17 cellular contexts compared by ENCODE assay signal in the genomic region with DNA sequence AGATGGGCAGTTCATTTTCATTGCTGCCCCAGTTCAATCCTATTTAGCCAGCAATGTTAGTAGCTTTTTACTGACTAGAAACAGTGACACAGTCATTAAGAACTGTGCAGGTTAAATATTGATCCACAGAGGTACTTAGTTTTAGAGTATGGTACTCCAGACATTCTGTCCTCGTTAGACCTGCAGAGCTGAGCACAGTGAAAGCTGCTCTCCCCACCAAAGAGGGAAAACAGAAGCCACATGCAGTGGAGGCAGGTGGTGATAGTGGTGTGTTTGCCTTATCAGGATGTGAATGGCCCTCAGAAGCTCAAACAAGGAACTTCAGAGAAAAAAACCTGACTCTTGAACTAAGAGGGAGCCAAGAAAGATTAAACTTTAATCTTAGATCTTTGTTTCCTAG.
DNase-seq lines count a peak whose midpoint lies in the region; ATAC-seq and TF ChIP-seq lines count a peak whose summit lies in the region.
"Had no signal": no experiment of that assay in that cellular context is flagged by ENCODE, and none has a peak within 500 bp of the region (broad histone marks: within the 10 kb centered on the region; RNA-seq: fewer than 3 reads in every experiment).

No MANE protein-coding gene starts in this region.

- no peak overlapping the region for H3K9ac ChIP-seq in mesendoderm (ENCODE audit: low read length)

- no peaks in the 10 kb centered on the region for H3K79me1 ChIP-seq in mesendoderm (ENCODE audit: low read length)

- no peak overlapping the region for H2AK5ac ChIP-seq in mesendoderm (ENCODE audit: low read length)

- H3K27me3 ChIP-seq in mesendoderm (ENCODE audit: insufficient read depth, low read length, poor library complexity), result no peaks in the 10 kb centered on the region
- H3K27me3 ChIP-seq: vagina had no signal

- no peak overlapping the region for H3K4me2 ChIP-seq in mesendoderm (ENCODE audit: low read length)

- no peak overlapping the region for H4K8ac ChIP-seq in mesendoderm (ENCODE audit: low read depth, low read length)

- H3K18ac ChIP-seq in mesendoderm (ENCODE audit: low read length), result no peak overlapping the region

- no peak for ATAC-seq in HG02970 (IDR thresholded peaks at IDR 0.05; ENCODE audit: low FRiP score, unreplicated experiment)
- ATAC-seq: left cardiac atrium, T-helper 17 cell had no signal

- no peak overlapping the region for H2BK120ac ChIP-seq in mesendoderm (ENCODE audit: low read depth, low read length)

- H3K56ac ChIP-seq in mesendoderm (ENCODE audit: low read length), result no peak overlapping the region

- no peaks in the 10 kb centered on the region for H3K79me2 ChIP-seq in mesendoderm (ENCODE audit: control insufficient read depth, insufficient read depth, low read length)

- H4K5ac ChIP-seq in mesendoderm (ENCODE audit: low read length), result no peak overlapping the region

- no peaks in the 10 kb centered on the region for H3K4me1 ChIP-seq in mesendoderm (ENCODE audit: control insufficient read depth, low read depth, low read length)
- H3K4me1 ChIP-seq: vagina had no signal

- H2BK15ac ChIP-seq in mesendoderm (replicated peaks; ENCODE audit: low read depth), result no peak overlapping the region

- H3K4ac ChIP-seq in mesendoderm (ENCODE audit: low read depth, low read length), result no peak overlapping the region

- no CpG with 5 or more reads among the region's 1 CpG for WGBS in mesendoderm (ENCODE audit: extremely low coverage, insufficient coverage, low lambda C conversion rate)

- TF ChIP-seq CTCF in 22Rv1 (IDR thresholded peaks at IDR 0.05), result no peak

- no peak overlapping the region for H3K23ac ChIP-seq in mesendoderm (ENCODE audit: low read length)

- no peak overlapping the region for H3K4me3 ChIP-seq in mesendoderm (ENCODE audit: low read length)
- H3K4me3 ChIP-seq: vagina had no signal

- H3K27ac ChIP-seq in 22Rv1, result peak overlapping the region; percentile 39
- no peak overlapping the region for H3K27ac ChIP-seq in mesendoderm (ENCODE audit: low read depth, low read length)
- H3K27ac ChIP-seq: vagina had no signal

- no peaks in the 10 kb centered on the region for H3K36me3 ChIP-seq in mesendoderm (ENCODE audit: control insufficient read depth, insufficient read depth, low read length)
- H3K36me3 ChIP-seq: vagina had no signal

- H2BK5ac ChIP-seq in mesendoderm (ENCODE audit: low read length), result no peak overlapping the region

- peak; percentile 58 for DNase-seq in NCI-H1092 (lab: John Stamatoyannopoulos, UW)
- DNase-seq in OCI-M1 (lab: John Stamatoyannopoulos, UW), result peak; percentile 48
- DNase-seq in mesendoderm, result peak; percentile 20
- DNase-seq in stimulated activated CD4-positive, alpha-beta T cell treated with anti-CD3 and anti-CD28 coated beads, Interleukin-4, amount 100 ng/mL, for 4 hours, result no peak
- DNase-seq in activated effector memory CD4-positive, alpha-beta T cell treated with Interleukin-2 at 50 U/mL for 16 hours, result no peak
- DNase-seq in activated CD4-positive, alpha-beta T cell treated with anti-CD3 and anti-CD28 coated beads for 4 hours, result no peak
- DNase-seq: activated CD4-positive, alpha-beta T cell treated with anti-CD3 and anti-CD28 coated beads for 1 hour; activated gamma-delta T cell treated with Interleukin-2 at 50 U/mL for 16 hours; amygdala; CD8-positive, alpha-beta memory T cell; GDM1; left cardiac atrium; stimulated activated CD4-positive, alpha-beta T cell treated with anti-CD3 and anti-CD28 coated beads, Interleukin-15, amount 100 ng/mL, for 24 hours; T-helper 17 cell had no signal

Comparison
In these comparisons a context has a peak if more than half of its experiments do, and no peak if none do; other contexts are left out.
1. DNase-seq: peak in NCI-H1092 (single experiment), OCI-M1 (single experiment) and mesendoderm (single experiment); none in stimulated activated CD4-positive, alpha-beta T cell treated with anti-CD3 and anti-CD28 coated beads, Interleukin-4, amount 100 ng/mL, for 4 hours (0 of 2), activated effector memory CD4-positive, alpha-beta T cell treated with Interleukin-2 at 50 U/mL for 16 hours (single experiment) and activated CD4-positive, alpha-beta T cell treated with anti-CD3 and anti-CD28 coated beads for 4 hours (0 of 2).